Comparison of ENCODE assay signal across 1 cellular context in genomic region chr1:36381405-36381804, GRCh38.
TF ChIP-seq lines count a peak whose summit lies in the region.

No MANE protein-coding gene starts in this region.

TF ChIP-seq in H1, 55 proteins besides CTCF, POLR2A, EP300 and RAD21:
- TF ChIP-seq NANOG (IDR thresholded peaks at IDR 0.05; ENCODE audit: insufficient read depth, low read depth, low read length, poor library complexity, severe bottlenecking) (no peak), SP2 (IDR thresholded peaks at IDR 0.05; ENCODE audit: low read length) (no peak), CEBPB (IDR thresholded peaks at IDR 0.05; ENCODE audit: low read depth, low read length) (no peak), CHD7 (IDR thresholded peaks at IDR 0.05; ENCODE audit: insufficient replicate concordance, low read length) (no peak), CHD2 (IDR thresholded peaks at IDR 0.05; ENCODE audit: low read length) (no peak), RFX5 (IDR thresholded peaks at IDR 0.05; ENCODE audit: borderline replicate concordance, low read depth, low read length) (no peak), SAP30 (IDR thresholded peaks at IDR 0.05; ENCODE audit: insufficient read depth, insufficient replicate concordance, low read length) (no peak)
